ENCODE assay signal across 28 cellular contexts in genomic region chr10:51619365-51619764, GRCh38.
"Had no signal": no experiment of that assay in that cellular context is flagged by ENCODE, and none has a peak within 500 bp of the region (broad histone marks: within the 10 kb centered on the region; RNA-seq: fewer than 3 reads in every experiment).

No MANE protein-coding gene starts in this region.

- ATAC-seq: activated T-cell treated with anti-CD3 and anti-CD28 coated beads, Interleukin-2, amount 50 U/mL, for 4 hours; effector memory CD8-positive, alpha-beta T cell; esophagus mucosa; left lobe of liver; lower lobe of right lung; naive thymus-derived CD4-positive, alpha-beta T cell; sciatic nerve; stimulated activated effector memory CD8-positive, alpha-beta T cell treated with anti-CD3 and anti-CD28 coated beads, Interleukin-12 subunit alpha, Interleukin-12 subunit beta, amount 100 ng/mL, for 72 hours had no signal

- H3K4me1 ChIP-seq: breast epithelium, colonic mucosa, lower lobe of right lung, stomach, suprapubic skin, tibial nerve had no signal

- H3K27me3 Mint-ChIP-seq: activated naive CD8-positive, alpha-beta T cell treated with anti-CD3 and anti-CD28 coated beads, Interleukin-2, amount 10 ng/mL, durations not matched to agents 7 days and 5 days; effector memory CD8-positive, alpha-beta T cell had no signal

- H3K27ac Mint-ChIP-seq: activated naive CD4-positive, alpha-beta T cell treated with anti-CD3 and anti-CD28 coated beads for 36 hours; activated naive CD8-positive, alpha-beta T cell treated with anti-CD3 and anti-CD28 coated beads, Interleukin-2, amount 10 ng/mL, durations not matched to agents 7 days and 5 days; activated T-helper 2 cell treated with anti-CD3 and anti-CD28 coated beads, Interferon-gamma antibody, Interleukin-2, Interleukin-4, amounts not matched to agents 10 μg/mL and 5 μg/mL and 100 μg/mL, durations not matched to agents 14 hours and 24 hours and 36 hours; effector memory CD8-positive, alpha-beta T cell; immature natural killer cell; naive thymus-derived CD4-positive, alpha-beta T cell; stimulated activated effector memory CD8-positive, alpha-beta T cell treated with anti-CD3 and anti-CD28 coated beads, Interleukin-12 subunit alpha, Interleukin-12 subunit beta, amount 100 ng/mL, for 72 hours had no signal

- FAIRE-seq: endothelial cell of umbilical vein, small intestine, TTC549 had no signal

- H3K36me3 Mint-ChIP-seq: activated naive CD8-positive, alpha-beta T cell treated with anti-CD3 and anti-CD28 coated beads, Interleukin-2, amount 10 ng/mL, durations not matched to agents 7 days and 5 days; immature natural killer cell; stimulated activated effector memory CD8-positive, alpha-beta T cell treated with anti-CD3 and anti-CD28 coated beads, Interleukin-12 subunit alpha, Interleukin-12 subunit beta, amount 100 ng/mL, for 72 hours had no signal

- DNase-seq: activated CD8-positive, alpha-beta memory T cell treated with anti-CD3 and anti-CD28 coated beads, Interleukin-2, amount 50 U/mL, for 4 hours; activated naive CD4-positive, alpha-beta T cell treated with anti-CD3 and anti-CD28 coated beads for 36 hours; activated naive CD8-positive, alpha-beta T cell treated with anti-CD3 and anti-CD28 coated beads, Interleukin-2, amount 10 ng/mL, durations not matched to agents 7 days and 5 days; activated T-cell treated with anti-CD3 and anti-CD28 coated beads, Interleukin-2, amount 50 U/mL, for 4 hours; amniotic stem cell; colonic mucosa; dorsolateral prefrontal cortex; effector memory CD8-positive, alpha-beta T cell; foreskin melanocyte; immature natural killer cell; lower lobe of right lung; naive thymus-derived CD4-positive, alpha-beta T cell; posterior cingulate gyrus; small intestine; stimulated activated CD4-positive, alpha-beta T cell treated with anti-CD3 and anti-CD28 coated beads, Interleukin-2, amount 100 ng/mL, for 24 hours; stomach; WERI-Rb-1 had no signal

- H3K27me3 ChIP-seq: breast epithelium, colonic mucosa, dorsolateral prefrontal cortex, stomach, suprapubic skin, tibial nerve had no signal

- H3K4me3 ChIP-seq: breast epithelium, colonic mucosa, dorsolateral prefrontal cortex, lower lobe of right lung, stomach, suprapubic skin, tibial nerve had no signal

- H3K9me3 Mint-ChIP-seq: activated naive CD8-positive, alpha-beta T cell treated with anti-CD3 and anti-CD28 coated beads, Interleukin-2, amount 10 ng/mL, durations not matched to agents 7 days and 5 days had no signal

- H3K4me1 Mint-ChIP-seq: activated naive CD8-positive, alpha-beta T cell treated with anti-CD3 and anti-CD28 coated beads, Interleukin-2, amount 10 ng/mL, durations not matched to agents 7 days and 5 days; immature natural killer cell; neural crest cell; stimulated activated effector memory CD8-positive, alpha-beta T cell treated with anti-CD3 and anti-CD28 coated beads, Interleukin-12 subunit alpha, Interleukin-12 subunit beta, amount 100 ng/mL, for 72 hours had no signal

- H3K27ac ChIP-seq: breast epithelium, colonic mucosa, dorsolateral prefrontal cortex, lower lobe of right lung, stomach, suprapubic skin, tibial nerve, WERI-Rb-1 had no signal

- H3K36me3 ChIP-seq: breast epithelium, colonic mucosa, lower lobe of right lung, stomach, suprapubic skin, tibial nerve, WERI-Rb-1 had no signal

- H3K4me3 Mint-ChIP-seq: activated naive CD4-positive, alpha-beta T cell treated with anti-CD3 and anti-CD28 coated beads for 36 hours; activated naive CD8-positive, alpha-beta T cell treated with anti-CD3 and anti-CD28 coated beads, Interleukin-2, amount 10 ng/mL, durations not matched to agents 7 days and 5 days; activated T-cell treated with anti-CD3 and anti-CD28 coated beads, Interleukin-2, amount 50 U/mL, for 4 hours; effector memory CD8-positive, alpha-beta T cell; immature natural killer cell; naive thymus-derived CD4-positive, alpha-beta T cell; neural crest cell; stimulated activated effector memory CD8-positive, alpha-beta T cell treated with anti-CD3 and anti-CD28 coated beads, Interleukin-12 subunit alpha, Interleukin-12 subunit beta, amount 100 ng/mL, for 72 hours had no signal

- H3K9me3 ChIP-seq: breast epithelium, colonic mucosa, lower lobe of right lung, suprapubic skin had no signal
